Comparison of ENCODE assay signal across 23 cellular contexts in the genomic region with DNA sequence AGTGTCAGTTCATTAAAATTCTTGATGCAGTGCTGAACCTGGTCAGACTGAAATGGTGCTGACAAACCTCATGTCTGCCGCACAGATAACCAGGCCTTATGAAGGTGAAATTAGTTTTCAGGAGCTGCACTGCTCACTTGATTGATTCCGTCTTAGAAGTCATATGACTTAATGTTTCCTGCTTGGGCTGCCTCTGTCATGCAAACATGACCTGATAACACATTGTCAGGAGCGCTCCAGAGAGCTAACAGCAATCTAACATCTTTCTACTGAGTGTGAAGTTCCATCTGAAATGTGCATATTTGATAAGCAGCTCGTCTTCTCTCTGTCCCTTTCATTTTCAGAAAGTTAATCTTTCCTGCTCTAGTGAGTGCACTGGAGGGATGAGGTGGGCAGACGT.
"Had no signal": no experiment of that assay in that cellular context is flagged by ENCODE, and none has a peak within 500 bp of the region (broad histone marks: within the 10 kb centered on the region; RNA-seq: fewer than 3 reads in every experiment).

No MANE protein-coding gene starts in this region.

- H3K27me3 ChIP-seq: left lung, stomach, thyroid gland had no signal

- H3K4me1 ChIP-seq: heart right ventricle, left lung, stomach, thyroid gland had no signal

- DNase-seq: activated B cell treated with CpG ODN at 0.5 μM for 24 hours; activated CD4-positive, alpha-beta T cell treated with anti-CD3 and anti-CD28 coated beads, Interleukin-2, amount 50 U/mL, for 1 hour; activated CD8-positive, alpha-beta memory T cell treated with anti-CD3 and anti-CD28 coated beads, Interleukin-2, amount 10 ng/mL, durations not matched to agents 7 days and 5 days; activated CD8-positive, alpha-beta T cell treated with anti-CD3 and anti-CD28 coated beads, Interleukin-2, amount 10 ng/mL, durations not matched to agents 7 days and 5 days; activated T-cell treated with anti-CD3 and anti-CD28 coated beads, Interleukin-2, amount 50 U/mL, for 48 hours; anterior cingulate cortex; dermis blood vessel endothelial cell; effector CD8-positive, alpha-beta T cell; heart right ventricle; kidney glomerular epithelial cell; left lung; naive B cell; posterior cingulate gyrus; right cardiac atrium; stimulated activated CD4-positive, alpha-beta T cell treated with anti-CD3 and anti-CD28 coated beads, Interleukin-15, amount 100 ng/mL, for 24 hours; stimulated activated CD4-positive, alpha-beta T cell treated with anti-CD3 and anti-CD28 coated beads, Interleukin-2, amount 100 ng/mL, for 24 hours; stimulated activated naive B cell treated with anti-CD40 and anti-IgM and Interleukin-4, amounts not matched to agents 10 μg/mL and 1 μg/mL and 100 μg/mL, for 72 hours; stomach; T-helper 1 cell had no signal

- H3K4me3 ChIP-seq: heart right ventricle, left lung, lung, stomach, thyroid gland had no signal

- H3K27ac ChIP-seq: heart right ventricle, left lung, stomach, thyroid gland had no signal

- H3K9me3 ChIP-seq: thyroid gland had no signal

- H3K36me3 ChIP-seq: heart right ventricle, left lung, stomach, thyroid gland had no signal

- FAIRE-seq: colon, endometrium had no signal
